ENCODE assay signal across 1 cellular context in the genomic region with DNA sequence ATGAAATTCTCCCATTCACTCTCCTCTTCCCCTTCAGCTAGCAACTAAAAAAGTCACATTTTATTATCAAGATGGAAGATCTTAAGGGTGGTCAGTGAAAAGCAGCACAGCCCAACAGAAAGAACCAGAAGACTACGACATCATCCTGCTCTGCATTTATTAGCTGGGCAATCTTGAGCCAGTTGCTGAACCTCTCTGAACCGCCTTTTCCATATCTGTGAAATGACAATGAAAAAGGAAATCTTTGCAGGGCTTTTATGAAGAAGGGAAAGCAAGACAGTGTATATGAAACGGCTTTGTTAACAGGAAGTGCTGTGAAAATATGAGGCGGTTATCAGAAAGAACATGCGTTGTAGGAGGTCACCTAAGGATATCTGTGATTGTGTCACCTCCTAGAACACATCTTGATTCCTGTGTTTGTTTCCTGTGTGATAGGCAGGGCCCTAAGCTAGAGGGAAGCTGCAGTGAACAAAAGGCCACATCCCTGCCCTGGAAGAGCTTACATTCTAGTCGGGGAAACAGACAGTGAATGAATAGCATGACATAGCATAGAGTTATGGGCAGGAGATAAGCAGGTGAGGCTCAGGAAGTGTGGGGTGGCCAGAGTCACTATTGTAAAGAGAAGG.
A peak's percentile ranks its signal among the peaks of the same experiment; 100 is the strongest.
TF ChIP-seq lines count a peak whose summit lies in the region.

No MANE protein-coding gene starts in this region.

TF ChIP-seq in K562, 482 proteins besides CTCF, POLR2A, EP300 and RAD21 (continued from another document and continues in another):
- TF ChIP-seq, protein P1, sequence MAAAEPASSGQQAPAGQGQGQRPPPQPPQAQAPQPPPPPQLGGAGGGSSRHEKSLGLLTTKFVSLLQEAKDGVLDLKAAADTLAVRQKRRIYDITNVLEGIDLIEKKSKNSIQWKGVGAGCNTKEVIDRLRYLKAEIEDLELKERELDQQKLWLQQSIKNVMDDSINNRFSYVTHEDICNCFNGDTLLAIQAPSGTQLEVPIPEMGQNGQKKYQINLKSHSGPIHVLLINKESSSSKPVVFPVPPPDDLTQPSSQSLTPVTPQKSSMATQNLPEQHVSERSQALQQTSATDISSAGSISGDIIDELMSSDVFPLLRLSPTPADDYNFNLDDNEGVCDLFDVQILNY (CRISPR knock-in tag; IDR thresholded peaks at IDR 0.05) = no peak
- TF ChIP-seq TBP (optimal IDR thresholded peaks at IDR 0.05; ENCODE audit: low read depth, low read length) (no peak), ZFP36 (IDR thresholded peaks at IDR 0.05; ENCODE audit: low read depth, low read length, partially characterized antibody) (peak; percentile 71), ARID1B (IDR thresholded peaks at IDR 0.05) (peak; percentile 23; the same call in 1 of the 2 replicates), TAF9B (IDR thresholded peaks at IDR 0.05; ENCODE audit: partially characterized antibody) (no peak), ZC3H4 (CRISPR knock-in tag; IDR thresholded peaks at IDR 0.05; ENCODE audit: borderline replicate concordance) (no peak), NCOA6 (IDR thresholded peaks at IDR 0.05) (no peak), PRMT5 (CRISPR knock-in tag; IDR thresholded peaks at IDR 0.05) (no peak), NFYB (IDR thresholded peaks at IDR 0.05; ENCODE audit: extremely low read depth, insufficient read length) (no peak), TGIF2 (CRISPR knock-in tag; IDR thresholded peaks at IDR 0.05) (no peak), CBFA2T3 (IDR thresholded peaks at IDR 0.05) (peak; percentile 69), ETV1 (tag; conservative IDR thresholded peaks at IDR 0.05; ENCODE audit: low read depth) (peak; percentile 62), TAL1 (IDR thresholded peaks at IDR 0.05) (peak; percentile 35), PPARD (CRISPR knock-in tag; IDR thresholded peaks at IDR 0.05) (no peak), ZNF140 (CRISPR knock-in tag; IDR thresholded peaks at IDR 0.05) (no peak), SIN3A (IDR thresholded peaks at IDR 0.05; ENCODE audit: borderline replicate concordance in 2 of 2, control insufficient read depth in 1 of 2, low read depth in 2 of 2, low read length in 2 of 2) (no peak), ATF7 (IDR thresholded peaks at IDR 0.05) (no peak), PHB (CRISPR knock-in tag; IDR thresholded peaks at IDR 0.05) (no peak), EWSR1 (IDR thresholded peaks at IDR 0.05; ENCODE audit: borderline replicate concordance, low read depth, partially characterized antibody) (no peak), NR2C2 (CRISPR knock-in tag; IDR thresholded peaks at IDR 0.05) (no peak), NR2C2 (tag; IDR thresholded peaks at IDR 0.05) (no peak), KDM1A (IDR thresholded peaks at IDR 0.05) (0 out of 4 replicates have a peak, but pooled peaks of 1 of the 2 experiments have one; percentile 21), ZNF217 (CRISPR knock-in tag; IDR thresholded peaks at IDR 0.05) (no peak), ZNF311 (CRISPR knock-in tag; IDR thresholded peaks at IDR 0.05) (no peak), HDAC2 (IDR thresholded peaks at IDR 0.05) (0 out of 2 replicates have a peak, but pooled peaks have one; percentile 28)
- TF ChIP-seq, protein P2, sequence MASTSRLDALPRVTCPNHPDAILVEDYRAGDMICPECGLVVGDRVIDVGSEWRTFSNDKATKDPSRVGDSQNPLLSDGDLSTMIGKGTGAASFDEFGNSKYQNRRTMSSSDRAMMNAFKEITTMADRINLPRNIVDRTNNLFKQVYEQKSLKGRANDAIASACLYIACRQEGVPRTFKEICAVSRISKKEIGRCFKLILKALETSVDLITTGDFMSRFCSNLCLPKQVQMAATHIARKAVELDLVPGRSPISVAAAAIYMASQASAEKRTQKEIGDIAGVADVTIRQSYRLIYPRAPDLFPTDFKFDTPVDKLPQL (IDR thresholded peaks at IDR 0.05; ENCODE audit: extremely low read depth, insufficient read length) = no peak
- TF ChIP-seq, protein P3, sequence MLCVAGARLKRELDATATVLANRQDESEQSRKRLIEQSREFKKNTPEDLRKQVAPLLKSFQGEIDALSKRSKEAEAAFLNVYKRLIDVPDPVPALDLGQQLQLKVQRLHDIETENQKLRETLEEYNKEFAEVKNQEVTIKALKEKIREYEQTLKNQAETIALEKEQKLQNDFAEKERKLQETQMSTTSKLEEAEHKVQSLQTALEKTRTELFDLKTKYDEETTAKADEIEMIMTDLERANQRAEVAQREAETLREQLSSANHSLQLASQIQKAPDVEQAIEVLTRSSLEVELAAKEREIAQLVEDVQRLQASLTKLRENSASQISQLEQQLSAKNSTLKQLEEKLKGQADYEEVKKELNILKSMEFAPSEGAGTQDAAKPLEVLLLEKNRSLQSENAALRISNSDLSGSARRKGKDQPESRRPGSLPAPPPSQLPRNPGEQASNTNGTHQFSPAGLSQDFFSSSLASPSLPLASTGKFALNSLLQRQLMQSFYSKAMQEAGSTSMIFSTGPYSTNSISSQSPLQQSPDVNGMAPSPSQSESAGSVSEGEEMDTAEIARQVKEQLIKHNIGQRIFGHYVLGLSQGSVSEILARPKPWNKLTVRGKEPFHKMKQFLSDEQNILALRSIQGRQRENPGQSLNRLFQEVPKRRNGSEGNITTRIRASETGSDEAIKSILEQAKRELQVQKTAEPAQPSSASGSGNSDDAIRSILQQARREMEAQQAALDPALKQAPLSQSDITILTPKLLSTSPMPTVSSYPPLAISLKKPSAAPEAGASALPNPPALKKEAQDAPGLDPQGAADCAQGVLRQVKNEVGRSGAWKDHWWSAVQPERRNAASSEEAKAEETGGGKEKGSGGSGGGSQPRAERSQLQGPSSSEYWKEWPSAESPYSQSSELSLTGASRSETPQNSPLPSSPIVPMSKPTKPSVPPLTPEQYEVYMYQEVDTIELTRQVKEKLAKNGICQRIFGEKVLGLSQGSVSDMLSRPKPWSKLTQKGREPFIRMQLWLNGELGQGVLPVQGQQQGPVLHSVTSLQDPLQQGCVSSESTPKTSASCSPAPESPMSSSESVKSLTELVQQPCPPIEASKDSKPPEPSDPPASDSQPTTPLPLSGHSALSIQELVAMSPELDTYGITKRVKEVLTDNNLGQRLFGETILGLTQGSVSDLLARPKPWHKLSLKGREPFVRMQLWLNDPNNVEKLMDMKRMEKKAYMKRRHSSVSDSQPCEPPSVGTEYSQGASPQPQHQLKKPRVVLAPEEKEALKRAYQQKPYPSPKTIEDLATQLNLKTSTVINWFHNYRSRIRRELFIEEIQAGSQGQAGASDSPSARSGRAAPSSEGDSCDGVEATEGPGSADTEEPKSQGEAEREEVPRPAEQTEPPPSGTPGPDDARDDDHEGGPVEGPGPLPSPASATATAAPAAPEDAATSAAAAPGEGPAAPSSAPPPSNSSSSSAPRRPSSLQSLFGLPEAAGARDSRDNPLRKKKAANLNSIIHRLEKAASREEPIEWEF (CRISPR knock-in tag; IDR thresholded peaks at IDR 0.05) = no peak
- TF ChIP-seq, protein P4, sequence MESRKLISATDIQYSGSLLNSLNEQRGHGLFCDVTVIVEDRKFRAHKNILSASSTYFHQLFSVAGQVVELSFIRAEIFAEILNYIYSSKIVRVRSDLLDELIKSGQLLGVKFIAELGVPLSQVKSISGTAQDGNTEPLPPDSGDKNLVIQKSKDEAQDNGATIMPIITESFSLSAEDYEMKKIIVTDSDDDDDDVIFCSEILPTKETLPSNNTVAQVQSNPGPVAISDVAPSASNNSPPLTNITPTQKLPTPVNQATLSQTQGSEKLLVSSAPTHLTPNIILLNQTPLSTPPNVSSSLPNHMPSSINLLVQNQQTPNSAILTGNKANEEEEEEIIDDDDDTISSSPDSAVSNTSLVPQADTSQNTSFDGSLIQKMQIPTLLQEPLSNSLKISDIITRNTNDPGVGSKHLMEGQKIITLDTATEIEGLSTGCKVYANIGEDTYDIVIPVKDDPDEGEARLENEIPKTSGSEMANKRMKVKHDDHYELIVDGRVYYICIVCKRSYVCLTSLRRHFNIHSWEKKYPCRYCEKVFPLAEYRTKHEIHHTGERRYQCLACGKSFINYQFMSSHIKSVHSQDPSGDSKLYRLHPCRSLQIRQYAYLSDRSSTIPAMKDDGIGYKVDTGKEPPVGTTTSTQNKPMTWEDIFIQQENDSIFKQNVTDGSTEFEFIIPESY (CRISPR knock-in tag; IDR thresholded peaks at IDR 0.05) = no peak
- TF ChIP-seq, protein P5, sequence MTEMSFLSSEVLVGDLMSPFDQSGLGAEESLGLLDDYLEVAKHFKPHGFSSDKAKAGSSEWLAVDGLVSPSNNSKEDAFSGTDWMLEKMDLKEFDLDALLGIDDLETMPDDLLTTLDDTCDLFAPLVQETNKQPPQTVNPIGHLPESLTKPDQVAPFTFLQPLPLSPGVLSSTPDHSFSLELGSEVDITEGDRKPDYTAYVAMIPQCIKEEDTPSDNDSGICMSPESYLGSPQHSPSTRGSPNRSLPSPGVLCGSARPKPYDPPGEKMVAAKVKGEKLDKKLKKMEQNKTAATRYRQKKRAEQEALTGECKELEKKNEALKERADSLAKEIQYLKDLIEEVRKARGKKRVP (CRISPR knock-in tag; IDR thresholded peaks at IDR 0.05) = no peak
- TF ChIP-seq, protein P6, sequence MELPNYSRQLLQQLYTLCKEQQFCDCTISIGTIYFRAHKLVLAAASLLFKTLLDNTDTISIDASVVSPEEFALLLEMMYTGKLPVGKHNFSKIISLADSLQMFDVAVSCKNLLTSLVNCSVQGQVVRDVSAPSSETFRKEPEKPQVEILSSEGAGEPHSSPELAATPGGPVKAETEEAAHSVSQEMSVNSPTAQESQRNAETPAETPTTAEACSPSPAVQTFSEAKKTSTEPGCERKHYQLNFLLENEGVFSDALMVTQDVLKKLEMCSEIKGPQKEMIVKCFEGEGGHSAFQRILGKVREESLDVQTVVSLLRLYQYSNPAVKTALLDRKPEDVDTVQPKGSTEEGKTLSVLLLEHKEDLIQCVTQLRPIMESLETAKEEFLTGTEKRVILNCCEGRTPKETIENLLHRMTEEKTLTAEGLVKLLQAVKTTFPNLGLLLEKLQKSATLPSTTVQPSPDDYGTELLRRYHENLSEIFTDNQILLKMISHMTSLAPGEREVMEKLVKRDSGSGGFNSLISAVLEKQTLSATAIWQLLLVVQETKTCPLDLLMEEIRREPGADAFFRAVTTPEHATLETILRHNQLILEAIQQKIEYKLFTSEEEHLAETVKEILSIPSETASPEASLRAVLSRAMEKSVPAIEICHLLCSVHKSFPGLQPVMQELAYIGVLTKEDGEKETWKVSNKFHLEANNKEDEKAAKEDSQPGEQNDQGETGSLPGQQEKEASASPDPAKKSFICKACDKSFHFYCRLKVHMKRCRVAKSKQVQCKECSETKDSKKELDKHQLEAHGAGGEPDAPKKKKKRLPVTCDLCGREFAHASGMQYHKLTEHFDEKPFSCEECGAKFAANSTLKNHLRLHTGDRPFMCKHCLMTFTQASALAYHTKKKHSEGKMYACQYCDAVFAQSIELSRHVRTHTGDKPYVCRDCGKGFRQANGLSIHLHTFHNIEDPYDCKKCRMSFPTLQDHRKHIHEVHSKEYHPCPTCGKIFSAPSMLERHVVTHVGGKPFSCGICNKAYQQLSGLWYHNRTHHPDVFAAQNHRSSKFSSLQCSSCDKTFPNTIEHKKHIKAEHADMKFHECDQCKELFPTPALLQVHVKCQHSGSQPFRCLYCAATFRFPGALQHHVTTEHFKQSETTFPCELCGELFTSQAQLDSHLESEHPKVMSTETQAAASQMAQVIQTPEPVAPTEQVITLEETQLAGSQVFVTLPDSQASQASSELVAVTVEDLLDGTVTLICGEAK (IDR thresholded peaks at IDR 0.05) = no peak
- TF ChIP-seq, protein P6 (CRISPR knock-in tag; IDR thresholded peaks at IDR 0.05) = no peak
- TF ChIP-seq, protein P7, sequence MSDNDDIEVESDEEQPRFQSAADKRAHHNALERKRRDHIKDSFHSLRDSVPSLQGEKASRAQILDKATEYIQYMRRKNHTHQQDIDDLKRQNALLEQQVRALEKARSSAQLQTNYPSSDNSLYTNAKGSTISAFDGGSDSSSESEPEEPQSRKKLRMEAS (CRISPR knock-in tag; IDR thresholded peaks at IDR 0.05) = no peak
- TF ChIP-seq, protein P8, sequence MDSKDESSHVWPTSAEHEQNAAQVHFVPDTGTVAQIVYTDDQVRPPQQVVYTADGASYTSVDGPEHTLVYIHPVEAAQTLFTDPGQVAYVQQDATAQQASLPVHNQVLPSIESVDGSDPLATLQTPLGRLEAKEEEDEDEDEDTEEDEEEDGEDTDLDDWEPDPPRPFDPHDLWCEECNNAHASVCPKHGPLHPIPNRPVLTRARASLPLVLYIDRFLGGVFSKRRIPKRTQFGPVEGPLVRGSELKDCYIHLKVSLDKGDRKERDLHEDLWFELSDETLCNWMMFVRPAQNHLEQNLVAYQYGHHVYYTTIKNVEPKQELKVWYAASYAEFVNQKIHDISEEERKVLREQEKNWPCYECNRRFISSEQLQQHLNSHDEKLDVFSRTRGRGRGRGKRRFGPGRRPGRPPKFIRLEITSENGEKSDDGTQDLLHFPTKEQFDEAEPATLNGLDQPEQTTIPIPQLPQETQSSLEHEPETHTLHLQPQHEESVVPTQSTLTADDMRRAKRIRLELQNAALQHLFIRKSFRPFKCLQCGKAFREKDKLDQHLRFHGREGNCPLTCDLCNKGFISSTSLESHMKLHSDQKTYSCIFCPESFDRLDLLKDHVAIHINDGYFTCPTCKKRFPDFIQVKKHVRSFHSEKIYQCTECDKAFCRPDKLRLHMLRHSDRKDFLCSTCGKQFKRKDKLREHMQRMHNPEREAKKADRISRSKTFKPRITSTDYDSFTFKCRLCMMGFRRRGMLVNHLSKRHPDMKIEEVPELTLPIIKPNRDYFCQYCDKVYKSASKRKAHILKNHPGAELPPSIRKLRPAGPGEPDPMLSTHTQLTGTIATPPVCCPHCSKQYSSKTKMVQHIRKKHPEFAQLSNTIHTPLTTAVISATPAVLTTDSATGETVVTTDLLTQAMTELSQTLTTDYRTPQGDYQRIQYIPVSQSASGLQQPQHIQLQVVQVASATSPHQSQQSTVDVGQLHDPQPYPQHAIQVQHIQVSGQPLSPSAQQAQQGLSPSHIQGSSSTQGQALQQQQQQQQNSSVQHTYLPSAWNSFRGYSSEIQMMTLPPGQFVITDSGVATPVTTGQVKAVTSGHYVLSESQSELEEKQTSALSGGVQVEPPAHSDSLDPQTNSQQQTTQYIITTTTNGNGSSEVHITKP (IDR thresholded peaks at IDR 0.05; ENCODE audit: partially characterized antibody) = peak; percentile 16
